Comparison of ENCODE assay signal across 1 cellular context in the genomic region with DNA sequence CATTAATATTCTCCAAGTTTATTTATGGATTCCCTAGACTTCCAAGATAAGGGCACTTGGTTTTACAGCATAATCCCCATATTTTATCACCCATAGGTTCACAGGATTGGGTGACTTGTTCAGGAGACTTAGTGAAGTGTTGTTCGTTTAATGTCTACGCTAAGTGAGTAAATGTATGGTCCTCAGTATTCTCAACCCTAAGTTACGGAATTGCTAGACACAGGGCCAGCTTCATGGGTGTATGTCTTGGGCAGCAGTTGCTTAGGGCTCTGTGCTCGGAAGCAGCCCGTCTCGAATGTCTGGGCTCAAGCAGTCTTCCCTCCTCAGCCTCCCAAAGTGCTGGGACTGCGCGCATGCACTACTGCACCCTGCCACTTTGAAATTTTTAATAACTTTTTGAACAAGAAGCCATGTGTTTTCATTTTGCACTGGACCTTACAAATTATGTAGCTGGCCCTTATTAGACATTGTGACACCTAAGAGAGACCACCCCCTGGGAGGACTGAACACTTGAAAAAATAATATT.
TF ChIP-seq lines count a peak whose summit lies in the region.

No MANE protein-coding gene starts in this region.

TF ChIP-seq in GM12878, 131 proteins besides CTCF, POLR2A, EP300 and RAD21:
- TF ChIP-seq ETV6 (conservative IDR thresholded peaks at IDR 0.05 in 1 of 2, IDR thresholded peaks at IDR 0.05 in 1 of 2; ENCODE audit: borderline replicate concordance in 1 of 2, low read depth in 1 of 2) (peak in 1 of 2 experiments; percentile 46; a peak in 2 of 4 replicates), NFXL1 (IDR thresholded peaks at IDR 0.05; ENCODE audit: borderline replicate concordance) (peak; percentile 14; the same call in 1 of the 2 replicates), SIN3A (IDR thresholded peaks at IDR 0.05; ENCODE audit: low read depth, low read length) (no peak)
